ENCODE assay signal across 20 cellular contexts in the genomic region with DNA sequence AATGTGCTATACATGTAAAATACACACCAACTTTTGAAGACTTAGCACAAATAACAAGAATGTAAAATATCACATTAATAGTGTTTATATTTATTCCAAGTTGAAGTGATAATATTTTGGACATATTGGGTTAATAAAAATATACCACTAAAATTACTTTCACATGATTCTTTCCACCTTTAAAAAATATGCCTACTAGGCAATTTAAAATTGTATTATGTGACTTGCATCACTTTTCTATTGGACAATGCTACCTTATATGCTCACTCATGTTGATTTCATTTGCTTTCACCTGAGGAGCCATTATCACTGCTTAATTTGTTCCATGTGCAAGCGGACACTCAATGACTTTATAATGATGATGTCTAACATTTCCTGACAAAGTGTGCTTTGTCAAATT. TPM values are rescaled to one million over a fixed set of nuclear protein-coding genes. Genes with fewer than 3 reads are reported as not detected.
DNase-seq lines count a peak whose midpoint lies in the region; ATAC-seq, FAIRE-seq and TF ChIP-seq lines count a peak whose summit lies in the region.
"Had no signal": no experiment of that assay in that cellular context is flagged by ENCODE, and none has a peak within 500 bp of the region (broad histone marks: within the 10 kb centered on the region; RNA-seq: fewer than 3 reads in every experiment).

No MANE protein-coding gene starts in this region.

- no peak overlapping the region for H2BK20ac ChIP-seq in IMR-90 (ENCODE audit: low read depth, low read length)

- H3K4ac ChIP-seq in IMR-90 (ENCODE audit: low read depth, low read length) = no peak overlapping the region

- H2AK9ac ChIP-seq in IMR-90 (replicated peaks; ENCODE audit: low read depth, low read length, poor library complexity) = no peak overlapping the region

- no peak overlapping the region for H4K8ac ChIP-seq in IMR-90 (ENCODE audit: low read depth in 2 of 2, low read length in 2 of 2)

- TF ChIP-seq EP300 in HepG2 (IDR thresholded peaks at IDR 0.05; ENCODE audit: low read depth in 2 of 2, low read length in 2 of 2) (no peak), HepG2 (CRISPR knock-in tag; IDR thresholded peaks at IDR 0.05; ENCODE audit: borderline replicate concordance) (no peak)

- no TSS peak for BruUV-seq in HepG2 (replicated peaks; lab: Mats Ljungman, UMichigan)
- BruUV-seq in IMR-90 (replicated peaks; lab: Mats Ljungman, UMichigan) = no TSS peak

- whole genome bisulfite sequencing in HepG2 (ENCODE audit: low lambda C conversion rate) = 13% methylated on average over 1 of the region's 1 CpG
- 65% methylated on average over 1 of the region's 1 CpG for WGBS in right lobe of liver (ENCODE audit: insufficient coverage, low coverage, low lambda C conversion rate, missing lambda C conversion rate)
- no CpG with 5 or more reads among the region's 1 CpG for WGBS in IMR-90 (ENCODE audit: extremely low coverage in 2 of 2, insufficient read length in 1 of 2), 2 experiments

- no peak overlapping the region for H3K18ac ChIP-seq in IMR-90 (ENCODE audit: low read depth, low read length)

- H3K4me3 ChIP-seq in HepG2 (replicated peaks in 1 of 3; ENCODE audit: insufficient read depth in 1 of 3, low read depth in 2 of 3, low read length in 3 of 3) (no peak overlapping the region), right lobe of liver (no peak overlapping the region), IMR-90 (ENCODE audit: insufficient read depth, low read depth, low read length) (no peak overlapping the region)
- H3K4me3 ChIP-seq: BLaER1 treated with 17β-estradiol and CSF1 and Interleukin-3, amounts not matched to agents 10 nM and 100 nM; GM12878 had no signal

- no peak for TF ChIP-seq POLR2A in HepG2 (IDR thresholded peaks at IDR 0.05; ENCODE audit: insufficient read depth in 1 of 2, low read depth in 2 of 2, low read length in 2 of 2)
- no peak for TF ChIP-seq POLR2A in right lobe of liver (IDR thresholded peaks at IDR 0.05)
- TF ChIP-seq POLR2A in IMR-90 (IDR thresholded peaks at IDR 0.05; ENCODE audit: low read depth, low read length) = no peak

- FAIRE-seq in HepG2 (lab: Jason Lieb, UNC) = no peak
- FAIRE-seq: A204.1, D721Med, GM12878, GM12892, GM18507 had no signal

- no peak overlapping the region for H4K91ac ChIP-seq in IMR-90 (ENCODE audit: insufficient read depth, low read depth, low read length)

- dilution Hi-C loops in IMR-90 (cut with HindIII; ENCODE audit: low sequenced_read_pairs, unreplicated experiment) = no loop called here

- intact Hi-C loops in HepG2 (cut with micrococcal nuclease; ENCODE audit: unreplicated experiment) (no loop called here), right lobe of liver (cut with DNase I) (no loop called here), IMR-90 (cut with micrococcal nuclease) (no loop called here)

- no peak overlapping the region for H4K5ac ChIP-seq in IMR-90 (ENCODE audit: low read depth, low read length)

- H3K4me1 ChIP-seq in HepG2 (ENCODE audit: insufficient read depth, low read length) (peaks cover 19% of the 10 kb centered on the region), right lobe of liver (peaks cover 0 to 12% (median 5%) of the 10 kb centered on the region in 4 donors), IMR-90 (ENCODE audit: control insufficient read depth, insufficient read depth, low read length) (peaks cover 5% of the 10 kb centered on the region)
- H3K4me1 ChIP-seq: Caco-2 had no signal

- H3K27ac ChIP-seq in HepG2 (ENCODE audit: extremely low read length, insufficient read depth, low read length) (no peak overlapping the region), right lobe of liver (no peak overlapping the region), IMR-90 (ENCODE audit: insufficient read depth, low read length) (no peak overlapping the region)
- H3K27ac ChIP-seq: BLaER1 treated with 17β-estradiol and CSF1 and Interleukin-3, amounts not matched to agents 10 nM and 100 nM; C4-2B had no signal

- POLR2A ChIA-PET in HepG2 (lab: Yijun Ruan, JAX) (no interaction called here), IMR-90 (lab: Charles Lee; ENCODE audit: unreplicated experiment) (no interaction called here)

- H3K79me1 ChIP-seq in IMR-90 (ENCODE audit: low read depth in 1 of 2, low read length in 2 of 2) = peaks cover 0 to 13% of the 10 kb centered on the region in 2 experiments; a peak in 3 of 4 replicates

- no peak overlapping the region for H3K56ac ChIP-seq in IMR-90 (ENCODE audit: extremely low read depth, insufficient read depth, low read length)

- no peaks in the 10 kb centered on the region for H3K9me3 ChIP-seq in HepG2 (ENCODE audit: low read length)
- no peaks in the 10 kb centered on the region for H3K9me3 ChIP-seq in right lobe of liver
- H3K9me3 ChIP-seq in IMR-90 (ENCODE audit: control insufficient read depth, insufficient read depth, low read length) = no peaks in the 10 kb centered on the region
- H3K9me3 ChIP-seq: BLaER1 treated with 17β-estradiol and CSF1 and Interleukin-3, amounts not matched to agents 10 nM and 100 nM; Caco-2 had no signal

- DNase-seq in HepG2 (ENCODE audit: low spot score) (no peak), right lobe of liver (no peak), IMR-90 (no peak), NCI-H526 (lab: John Stamatoyannopoulos, UW) (no peak), Kasumi-1 (lab: John Stamatoyannopoulos, UW) (no peak)
- DNase-seq: 8988T; AML-193; Caco-2; Calu3; CD4-positive, alpha-beta T cell; CD8-positive, alpha-beta T cell; DMS79 treated with DMSO at 0.1 percent for 48 hours; GDM1 had no signal

- no peak overlapping the region for H2BK120ac ChIP-seq in IMR-90 (ENCODE audit: low read depth, low read length)

- no peaks in the 10 kb centered on the region for H3K9me1 ChIP-seq in IMR-90 (ENCODE audit: insufficient read depth, low read length)

- H3K23ac ChIP-seq in IMR-90 (ENCODE audit: low read depth, low read length) = no peak overlapping the region

- H4K20me1 ChIP-seq in HepG2 (ENCODE audit: insufficient read depth, low read length) (no peaks in the 10 kb centered on the region), IMR-90 (ENCODE audit: insufficient read depth, low read length) (no peaks in the 10 kb centered on the region)
- H4K20me1 ChIP-seq: BLaER1 treated with 17β-estradiol and CSF1 and Interleukin-3, amounts not matched to agents 10 nM and 100 nM had no signal

- H2BK15ac ChIP-seq in IMR-90 (ENCODE audit: low read depth, low read length) = no peak overlapping the region

- no peak for TF ChIP-seq RAD21 in HepG2 (CRISPR knock-in tag; IDR thresholded peaks at IDR 0.05)
- TF ChIP-seq RAD21 in IMR-90 (IDR thresholded peaks at IDR 0.05; ENCODE audit: low read length) = no peak

- CTCF ChIA-PET in HepG2 (lab: Yijun Ruan, JAX; ENCODE audit: low intra/inter-chr PET ratio, low total read pairs) (no interaction called here), IMR-90 (lab: Yijun Ruan, JAX) (interaction anchor here (0.8 kb wide), 1 partner anchor 1850 kb away, joined by 3 read pairs; no protein-coding TSS in a partner anchor)

- no peak overlapping the region for H3K14ac ChIP-seq in IMR-90 (replicated peaks; ENCODE audit: low read depth, low read length)

- no peak overlapping the region for H2BK5ac ChIP-seq in IMR-90 (ENCODE audit: low read depth, low read length, poor library complexity, severe bottlenecking)

- H3K9ac ChIP-seq in HepG2 (ENCODE audit: insufficient read depth, low read depth, low read length) (no peak overlapping the region), IMR-90 (ENCODE audit: low read depth, low read length) (no peak overlapping the region)
- H3K9ac ChIP-seq: BLaER1 treated with 17β-estradiol and CSF1 and Interleukin-3, amounts not matched to agents 10 nM and 100 nM had no signal

- no peaks in the 10 kb centered on the region for H3K79me2 ChIP-seq in HepG2 (ENCODE audit: insufficient read depth, low read length)

- no peaks in the 10 kb centered on the region for H3K36me3 ChIP-seq in HepG2 (replicated peaks in 1 of 2; ENCODE audit: control insufficient read depth in 1 of 2, insufficient read depth in 2 of 2, low read length in 2 of 2)
- H3K36me3 ChIP-seq in right lobe of liver = no peaks in the 10 kb centered on the region
- H3K36me3 ChIP-seq in IMR-90 (ENCODE audit: control insufficient read depth, insufficient read depth, low read length) = no peaks in the 10 kb centered on the region
- H3K36me3 ChIP-seq: BLaER1 treated with 17β-estradiol and CSF1 and Interleukin-3, amounts not matched to agents 10 nM and 100 nM had no signal

- ATAC-seq in HepG2 (no peak), right lobe of liver (no peak), IMR-90 (ENCODE audit: low read depth) (no peak)
- ATAC-seq: CD8-positive, alpha-beta T cell; GM12878 had no signal

- no peak overlapping the region for H2AK5ac ChIP-seq in IMR-90 (ENCODE audit: low read depth, low read length)

- no peak overlapping the region for H2AFZ ChIP-seq in HepG2 (ENCODE audit: low read length)
- H2AFZ ChIP-seq in IMR-90 (replicated peaks; ENCODE audit: low read length, poor library complexity) = no peak overlapping the region

- in situ Hi-C loops in HepG2 (cut with HindIII; ENCODE audit: extremely low pct_ligation_motif_present, low pct_unique_long_range_greater_than_20kb) (loop anchor here (25.0 kb wide), 1 partner anchor 385 kb away; no protein-coding TSS in a partner anchor), IMR-90 (cut with MboI; ENCODE audit: low sequenced_read_pairs) (no loop called here)

- no peaks in the 10 kb centered on the region for H3K27me3 ChIP-seq in HepG2 (ENCODE audit: control insufficient read depth in 1 of 2, insufficient read depth in 2 of 2, low read length in 2 of 2)
- H3K27me3 ChIP-seq in right lobe of liver = no peaks in the 10 kb centered on the region
- H3K27me3 ChIP-seq in IMR-90 (ENCODE audit: control insufficient read depth, insufficient read depth, low read length) = no peaks in the 10 kb centered on the region
- H3K27me3 ChIP-seq: BLaER1 treated with 17β-estradiol and CSF1 and Interleukin-3, amounts not matched to agents 10 nM and 100 nM had no signal

- TF ChIP-seq CTCF in HepG2 (CRISPR knock-in tag; IDR thresholded peaks at IDR 0.05) (no peak), right lobe of liver (IDR thresholded peaks at IDR 0.05) (no peak), IMR-90 (conservative IDR thresholded peaks at IDR 0.05; ENCODE audit: low read depth, low read length) (no peak)

- no peak overlapping the region for H3K4me2 ChIP-seq in HepG2 (ENCODE audit: low read depth, low read length)
- no peak overlapping the region for H3K4me2 ChIP-seq in IMR-90 (ENCODE audit: low read depth, low read length)
- H3K4me2 ChIP-seq: BLaER1 treated with 17β-estradiol and CSF1 and Interleukin-3, amounts not matched to agents 10 nM and 100 nM had no signal

RNA-seq across cellular contexts. Expression of gene PACRGL, which starts 3.4 kb away (rescaled TPM):
- total RNA-seq in HepG2 (2016; rRNA removed; fragmentation: Illumina TruSeq; extraction: Trizol) = 15.1 and 18.9 TPM in 2 replicates
- 8.3 and 8.8 TPM in 2 replicates for total RNA-seq in HepG2 (2016; cell fraction: cytosol; rRNA removed; fragmentation: Illumina TruSeq; extraction: Trizol; ENCODE audit: low read depth)
- 17.1 and 18.6 TPM in 2 replicates for total RNA-seq in HepG2 (2016; cell fraction: insoluble cytoplasmic fraction; rRNA removed; fragmentation: Illumina TruSeq; extraction: Trizol)
- 16.1 and 16.7 TPM in 2 replicates for total RNA-seq in HepG2 (2016; cell fraction: membrane; rRNA removed; fragmentation: Illumina TruSeq; extraction: Trizol)
- total RNA-seq in HepG2 (2016; cell fraction: nucleus; rRNA removed; fragmentation: Illumina TruSeq; extraction: Trizol) = 16.5 and 23.5 TPM in 2 replicates
- polyA plus RNA-seq in HepG2 (2011; rRNA removed) = 5.7 and 5.8 TPM in 2 replicates
- polyA plus RNA-seq in HepG2 (2011; cell fraction: cytosol; rRNA removed) = 2.8 and 3.4 TPM in 2 replicates
- polyA plus RNA-seq in HepG2 (2011; cell fraction: nucleus; rRNA removed) = 4.9 and 7.8 TPM in 2 replicates
- 3.6 and 4.9 TPM in 2 replicates for polyA plus RNA-seq in HepG2 (2012)
- polyA plus RNA-seq in HepG2 (2016; cell fraction: cytosol; fragmentation: Illumina TruSeq; extraction: Trizol; ENCODE audit: low read depth) = 3.4 and 4.9 TPM in 2 replicates
- polyA plus RNA-seq in HepG2 (2016; cell fraction: insoluble cytoplasmic fraction; fragmentation: Illumina TruSeq; extraction: Trizol; ENCODE audit: low read depth) = 14.5 and 15.8 TPM in 2 replicates
- polyA plus RNA-seq in HepG2 (2016; cell fraction: membrane; fragmentation: Illumina TruSeq; extraction: Trizol; ENCODE audit: low read depth) = 7.6 and 9.2 TPM in 2 replicates
- 13.4 and 16.5 TPM in 2 replicates for polyA plus RNA-seq in HepG2 (2016; cell fraction: nucleus; fragmentation: Illumina TruSeq; extraction: Trizol; ENCODE audit: insufficient read depth, low read depth)
- 4.9 and 8.6 TPM in 2 replicates for polyA minus RNA-seq in HepG2 (2011; rRNA and poly(A)+ RNA removed; ENCODE audit: low replicate concordance)
- polyA minus RNA-seq in HepG2 (2011; cell fraction: cytosol; rRNA and poly(A)+ RNA removed) = 2.9 and 4.2 TPM in 2 replicates
- polyA minus RNA-seq in HepG2 (2011; cell fraction: nucleus; rRNA and poly(A)+ RNA removed) = 26.7 TPM in 2 replicates
- total RNA-seq in right lobe of liver = 1 to 10 TPM; 2.5 to 6.1 (median 5.3) TPM
- total RNA-seq in IMR-90 (2012; rRNA removed) = 13.1 and 15.8 TPM in 2 replicates
- polyA plus RNA-seq in IMR-90 (2012; rRNA removed) = 6.0 and 7.4 TPM in 2 replicates
- polyA plus RNA-seq in IMR-90 (2012; cell fraction: cytosol; rRNA removed) = 3.7 and 3.8 TPM in 2 replicates
- polyA plus RNA-seq in IMR-90 (2012; cell fraction: nucleus; rRNA removed; ENCODE audit: low replicate concordance) = 4.4 and 15.2 TPM in 2 replicates
